In genomic region chr16:49886554-49887121, GRCh38 we compare ENCODE assay signal across 27 cellular contexts. TPM values are rescaled to one million over a fixed set of nuclear protein-coding genes. Genes with fewer than 3 reads are reported as not detected.
"Had no signal": no experiment of that assay in that cellular context is flagged by ENCODE, and none has a peak within 500 bp of the region (broad histone marks: within the 10 kb centered on the region; RNA-seq: fewer than 3 reads in every experiment).

No MANE protein-coding gene starts in this region.

- H3K27me3 ChIP-seq: neutrophil, ovary, right atrium auricular region, upper lobe of right lung had no signal

- H3K36me3 ChIP-seq: left lung, lower lobe of right lung, neutrophil, ovary, right atrium auricular region, spleen, suprapubic skin, thoracic aorta, tibial artery, upper lobe of right lung had no signal

- H3K4me3 ChIP-seq: left lung, lower lobe of right lung, ovary, right atrium auricular region, skin epidermis, spleen, suprapubic skin, thoracic aorta, tibial artery, upper lobe of right lung had no signal

- H3K4me1 ChIP-seq: left lung, lower lobe of right lung, right atrium auricular region, spleen, suprapubic skin, tibial artery, upper lobe of right lung had no signal

- H3K9me3 ChIP-seq: left lung, lower lobe of right lung, neutrophil, right atrium auricular region, suprapubic skin, thoracic aorta, upper lobe of right lung had no signal

- H3K27ac ChIP-seq: left lung, lower lobe of right lung, neutrophil, ovary, right atrium auricular region, skin epidermis, spleen, suprapubic skin, thoracic aorta, tibial artery, upper lobe of right lung had no signal

- FAIRE-seq: islet of Langerhans, kidney, urothelium cell line had no signal

- DNase-seq: head of caudate nucleus; hypothalamus; immature natural killer cell; kidney; left colon; left lung; lower lobe of right lung; mammary epithelial cell; mesenchymal stem cell; naive B cell; occipital lobe; ovary; spleen; stimulated activated CD4-positive, alpha-beta T cell treated with anti-CD3 and anti-CD28 coated beads, Interleukin-4, amount 100 ng/mL, for 24 hours; stimulated activated naive CD4-positive, alpha-beta T cell; tibial artery; trophoblast cell; upper lobe of right lung had no signal

- ATAC-seq: left colon; left lung; lower lobe of right lung; sciatic nerve; stimulated activated effector memory CD8-positive, alpha-beta T cell treated with anti-CD3 and anti-CD28 coated beads, Interleukin-12 subunit alpha, Interleukin-12 subunit beta, amount 100 ng/mL, for 72 hours; upper lobe of right lung had no signal

RNA-seq across cellular contexts. Expression of gene ZNF423, which starts 30.7 kb away (rescaled TPM):
- polyA plus RNA-seq: immature natural killer cell had no signal
